In the genomic region with DNA sequence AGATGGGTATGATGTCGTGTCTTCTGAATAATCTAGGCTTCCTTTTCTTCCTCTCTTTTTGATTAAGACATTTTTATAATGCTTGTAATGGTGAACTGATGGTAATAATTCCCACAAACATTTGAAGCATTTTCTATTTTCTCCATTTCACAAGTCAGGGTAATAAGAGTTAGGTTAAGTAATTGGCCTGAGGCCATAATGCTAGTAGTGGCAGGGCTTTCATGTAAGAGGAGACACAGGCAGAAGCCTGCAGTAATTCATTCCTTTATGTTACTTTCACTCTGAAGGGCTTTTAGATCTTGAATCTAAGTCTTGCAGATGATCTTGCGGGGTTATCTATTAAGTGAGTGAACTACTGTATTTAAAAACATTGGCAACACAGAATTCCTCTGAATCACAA, we compare ENCODE assay signal across 30 cellular contexts.
DNase-seq lines count a peak whose midpoint lies in the region; ATAC-seq and TF ChIP-seq lines count a peak whose summit lies in the region.
"Had no signal": no experiment of that assay in that cellular context is flagged by ENCODE, and none has a peak within 500 bp of the region (broad histone marks: within the 10 kb centered on the region; RNA-seq: fewer than 3 reads in every experiment).

No MANE protein-coding gene starts in this region.

- H3K9me3 ChIP-seq in PC-9 (ENCODE audit: insufficient read depth, low read depth): no peaks in the 10 kb centered on the region
- H3K9me3 ChIP-seq: BLaER1 treated with 17β-estradiol and CSF1 and Interleukin-3, amounts not matched to agents 10 nM and 100 nM; Caco-2; heart left ventricle; pancreas; Peyer's patch; right atrium auricular region; SJSA1; tibial nerve had no signal

- H3K36me3 ChIP-seq in BJ (ENCODE audit: control insufficient read depth, insufficient read depth, low read length) (no peaks in the 10 kb centered on the region), PC-9 (ENCODE audit: low read depth) (no peaks in the 10 kb centered on the region)
- H3K36me3 ChIP-seq: BLaER1 treated with 17β-estradiol and CSF1 and Interleukin-3, amounts not matched to agents 10 nM and 100 nM; heart left ventricle; pancreas; Peyer's patch; right atrium auricular region; SJSA1; tibial nerve had no signal

- H3K9me3 Mint-ChIP-seq in CD14-positive monocyte: peaks cover 0 to 1% (median 0%) of the 10 kb centered on the region in 7 donors
- H3K9me3 Mint-ChIP-seq: activated CD4-positive, alpha-beta memory T cell treated with anti-CD3 and anti-CD28 coated beads for 36 hours; activated naive CD4-positive, alpha-beta T cell treated with anti-CD3 and anti-CD28 coated beads for 36 hours had no signal

- no TSS peak for BruUV-seq in PC-9 (replicated peaks; lab: Mats Ljungman, UMichigan)

- no peaks in the 10 kb centered on the region for H3F3A ChIP-seq in PC-9 (ENCODE audit: insufficient read depth, low read depth)

- no peak overlapping the region for H3K4me3 Mint-ChIP-seq in CD14-positive monocyte
- H3K4me3 Mint-ChIP-seq: activated CD4-positive, alpha-beta memory T cell treated with anti-CD3 and anti-CD28 coated beads for 36 hours; activated naive CD4-positive, alpha-beta T cell treated with anti-CD3 and anti-CD28 coated beads for 36 hours; activated T-helper 1 cell treated with anti-CD3 and anti-CD28 coated beads, Interleukin-12 subunit alpha, Interleukin-12 subunit beta, Interleukin-2, Interleukin-4 antibody, amounts not matched to agents 30 ng/mL and 10 ng/mL and 1 ng/mL, durations not matched to agents 14 hours and 24 hours and 36 hours had no signal

- no peak overlapping the region for H3K27ac ChIP-seq in PC-9
- H3K27ac ChIP-seq: BLaER1 treated with 17β-estradiol and CSF1 and Interleukin-3, amounts not matched to agents 10 nM and 100 nM; GM23248; heart left ventricle; pancreas; Peyer's patch; right atrium auricular region; SJSA1; tibial nerve had no signal

- DNase-seq in BJ (ENCODE audit: low read depth): peak; percentile 6
- peak; percentile 85 for DNase-seq in NCI-H69 (lab: John Stamatoyannopoulos, UW)
- DNase-seq in cardiac fibroblast (ENCODE audit: low read depth in 2 of 2): peak; percentile 30 to 47
- DNase-seq in iris pigment epithelial cell (ENCODE audit: low read depth): peak; percentile 92
- DNase-seq in NCI-H187 (lab: John Stamatoyannopoulos, UW): no peak
- no peak for DNase-seq in CD14-positive monocyte (ENCODE audit: low spot score)
- DNase-seq in PC-9: no peak
- DNase-seq: activated CD4-positive, alpha-beta memory T cell treated with anti-CD3 and anti-CD28 coated beads for 36 hours; activated CD4-positive, CD25-positive, alpha-beta regulatory T cell treated with anti-CD3 and anti-CD28 coated beads, Interleukin-2, amount 50 U/mL, for 72 hours; activated CD8-positive, alpha-beta memory T cell treated with anti-CD3 and anti-CD28 coated beads, Interleukin-2, amount 50 U/mL, for 4 hours; activated naive CD4-positive, alpha-beta T cell treated with anti-CD3 and anti-CD28 coated beads for 36 hours; amygdala; Caco-2; central memory CD4-positive, alpha-beta T cell; GM23248; heart left ventricle; NCI-H1694 treated with DMSO at 0.1 percent for 48 hours; NCI-H2171 treated with DMSO at 0.1 percent for 48 hours; NCI-H526; pancreas; Peyer's patch; stimulated activated CD4-positive, alpha-beta T cell treated with anti-CD3 and anti-CD28 coated beads, Interleukin-2, amount 100 ng/mL, for 24 hours had no signal

- peaks cover 8% of the 10 kb centered on the region for H3K4me1 Mint-ChIP-seq in CD14-positive monocyte

- H3K27me3 ChIP-seq in BJ (ENCODE audit: control insufficient read depth, insufficient read depth, low read length) (no peaks in the 10 kb centered on the region), PC-9 (ENCODE audit: insufficient read depth, low read depth) (no peaks in the 10 kb centered on the region)
- H3K27me3 ChIP-seq: BLaER1 treated with 17β-estradiol and CSF1 and Interleukin-3, amounts not matched to agents 10 nM and 100 nM; heart left ventricle; pancreas; Peyer's patch; right atrium auricular region; SJSA1; tibial nerve had no signal

- H3K27ac Mint-ChIP-seq in CD14-positive monocyte: no peak overlapping the region
- H3K27ac Mint-ChIP-seq: activated CD4-positive, alpha-beta memory T cell treated with anti-CD3 and anti-CD28 coated beads for 36 hours; activated naive CD4-positive, alpha-beta T cell treated with anti-CD3 and anti-CD28 coated beads for 36 hours; activated T-helper 1 cell treated with anti-CD3 and anti-CD28 coated beads, Interleukin-12 subunit alpha, Interleukin-12 subunit beta, Interleukin-2, Interleukin-4 antibody, amounts not matched to agents 30 ng/mL and 10 ng/mL and 1 ng/mL, durations not matched to agents 14 hours and 24 hours and 36 hours had no signal

- intact Hi-C loops in CD14-positive monocyte (cut with micrococcal nuclease): no loop called here
- intact Hi-C loops in PC-9 (cut with micrococcal nuclease; ENCODE audit: unreplicated experiment): no loop called here

- no peaks in the 10 kb centered on the region for H3K4me1 ChIP-seq in PC-9 (replicated peaks; ENCODE audit: insufficient read depth)
- H3K4me1 ChIP-seq: Caco-2, heart left ventricle, pancreas, Peyer's patch, right atrium auricular region, SJSA1, tibial nerve had no signal

- CTCF ChIA-PET in BJ (lab: Yijun Ruan, JAX): no interaction called here
- CTCF ChIA-PET in PC-9 (lab: Charles Lee): no interaction called here

- ATAC-seq in HG03108 (IDR thresholded peaks at IDR 0.05; ENCODE audit: unreplicated experiment): no peak
- ATAC-seq: heart left ventricle, HepG2, pancreas had no signal

- H3K9me2 ChIP-seq in PC-9 (ENCODE audit: insufficient read depth): no peaks in the 10 kb centered on the region

- no peaks in the 10 kb centered on the region for H3K79me2 ChIP-seq in PC-9 (ENCODE audit: low read depth)

- H3K27me3 Mint-ChIP-seq in CD14-positive monocyte (ENCODE audit: low read depth in 3 of 3): no peaks in the 10 kb centered on the region
- H3K27me3 Mint-ChIP-seq: activated CD4-positive, alpha-beta memory T cell treated with anti-CD3 and anti-CD28 coated beads for 36 hours had no signal

- H3K4me2 ChIP-seq in PC-9: no peak overlapping the region
- H3K4me2 ChIP-seq: BLaER1 treated with 17β-estradiol and CSF1 and Interleukin-3, amounts not matched to agents 10 nM and 100 nM had no signal

- TF ChIP-seq CTCF in BJ (IDR thresholded peaks at IDR 0.05; ENCODE audit: insufficient read depth, low read depth, low read length) (no peak), cardiac fibroblast (IDR thresholded peaks at IDR 0.05; ENCODE audit: low read depth, low read length) (no peak), CD14-positive monocyte (IDR thresholded peaks at IDR 0.05) (no peak), PC-9 (conservative IDR thresholded peaks at IDR 0.05) (no peak)

- POLR2A ChIA-PET in BJ (lab: Charles Lee): no interaction called here
- POLR2A ChIA-PET in PC-9 (lab: Charles Lee; ENCODE audit: unreplicated experiment): no interaction called here

- H3K36me3 Mint-ChIP-seq in CD14-positive monocyte: no peaks in the 10 kb centered on the region
- H3K36me3 Mint-ChIP-seq: activated CD4-positive, alpha-beta memory T cell treated with anti-CD3 and anti-CD28 coated beads for 36 hours had no signal

- H3K4me3 ChIP-seq in BJ (ENCODE audit: low read depth, low read length): no peak overlapping the region
- H3K4me3 ChIP-seq in cardiac fibroblast (replicated peaks in 1 of 2; ENCODE audit: low read depth in 2 of 2, low read length in 2 of 2): no peak overlapping the region
- no peak overlapping the region for H3K4me3 ChIP-seq in PC-9
- H3K4me3 ChIP-seq: BLaER1 treated with 17β-estradiol and CSF1 and Interleukin-3, amounts not matched to agents 10 nM and 100 nM; GM23248; heart left ventricle; lung; pancreas; Peyer's patch; right atrium auricular region; SJSA1; tibial nerve had no signal

- H4K20me1 ChIP-seq in PC-9 (ENCODE audit: insufficient read depth): no peaks in the 10 kb centered on the region
- H4K20me1 ChIP-seq: BLaER1 treated with 17β-estradiol and CSF1 and Interleukin-3, amounts not matched to agents 10 nM and 100 nM had no signal

- H2AFZ ChIP-seq in PC-9: no peak overlapping the region
- H2AFZ ChIP-seq: GM23248 had no signal

Comparison
In these comparisons a context has a peak if more than half of its experiments do, and no peak if none do; other contexts are left out.
1. DNase-seq: peak in BJ (single experiment), NCI-H69 (single experiment), cardiac fibroblast (2 of 2) and iris pigment epithelial cell (single experiment); none in NCI-H187 (0 of 2), CD14-positive monocyte (single experiment) and PC-9 (0 of 2).